Comparison of ENCODE assay signal across 8 cellular contexts in genomic region chr6:7507600-7507999, GRCh38.
"Had no signal": no experiment of that assay in that cellular context is flagged by ENCODE, and none has a peak within 500 bp of the region (broad histone marks: within the 10 kb centered on the region; RNA-seq: fewer than 3 reads in every experiment).

No MANE protein-coding gene starts in this region.

- H3K9me3 ChIP-seq: HAP-1 had no signal

- H3K36me3 Mint-ChIP-seq: IgD-negative memory B cell had no signal

- H3K36me3 ChIP-seq: HAP-1 had no signal

- H3K9me3 Mint-ChIP-seq: HFFc6, IgD-negative memory B cell had no signal

- H2AFZ ChIP-seq: GM23248 had no signal

- ATAC-seq: HCT116 had no signal

- FAIRE-seq: HTR-8/SVneo had no signal

- H3K27ac ChIP-seq: GM23248 had no signal

- H3K27ac Mint-ChIP-seq: HFFc6, IgD-negative memory B cell had no signal

- DNase-seq: GM23248, GOT3, H7, HFFc6 had no signal

- H3K9ac ChIP-seq: GM23248 had no signal

- H3K4me3 ChIP-seq: GM23248, HAP-1 had no signal

- H3K4me3 Mint-ChIP-seq: HFFc6, IgD-negative memory B cell had no signal

- H3K4me1 ChIP-seq: HAP-1 had no signal
